Comparison of ENCODE assay signal across 10 cellular contexts in genomic region chr9:98714833-98715232, GRCh38. TPM values are rescaled to one million over a fixed set of nuclear protein-coding genes. Genes with fewer than 3 reads are reported as not detected.
"Had no signal": no experiment of that assay in that cellular context is flagged by ENCODE, and none has a peak within 500 bp of the region (broad histone marks: within the 10 kb centered on the region; RNA-seq: fewer than 3 reads in every experiment).

No MANE protein-coding gene starts in this region.

- H3K36me3 ChIP-seq: HAP-1 had no signal

- DNase-seq: GM23248, GOT3, H7, HFFc6, IMR-90, KG1 had no signal

- H3K4me3 Mint-ChIP-seq: HFFc6 had no signal

- H3K4me3 ChIP-seq: GM23248, HAP-1, K562 had no signal

- H3K27ac Mint-ChIP-seq: HFFc6 had no signal

- H3K4me1 ChIP-seq: HAP-1 had no signal

- H2AFZ ChIP-seq: GM23248 had no signal

- H3K9me3 ChIP-seq: HAP-1 had no signal

- H3K9me3 Mint-ChIP-seq: HFFc6 had no signal

- H3K27ac ChIP-seq: GM23248 had no signal

- ATAC-seq: HCT116, K562 had no signal

- H3K9ac ChIP-seq: GM23248 had no signal

RNA-seq across cellular contexts. Expression of gene GABBR2, which starts 6.1 kb away (rescaled TPM):
- total RNA-seq: HT-29 had no signal
